Comparison of ENCODE assay signal across 9 cellular contexts in the genomic region with DNA sequence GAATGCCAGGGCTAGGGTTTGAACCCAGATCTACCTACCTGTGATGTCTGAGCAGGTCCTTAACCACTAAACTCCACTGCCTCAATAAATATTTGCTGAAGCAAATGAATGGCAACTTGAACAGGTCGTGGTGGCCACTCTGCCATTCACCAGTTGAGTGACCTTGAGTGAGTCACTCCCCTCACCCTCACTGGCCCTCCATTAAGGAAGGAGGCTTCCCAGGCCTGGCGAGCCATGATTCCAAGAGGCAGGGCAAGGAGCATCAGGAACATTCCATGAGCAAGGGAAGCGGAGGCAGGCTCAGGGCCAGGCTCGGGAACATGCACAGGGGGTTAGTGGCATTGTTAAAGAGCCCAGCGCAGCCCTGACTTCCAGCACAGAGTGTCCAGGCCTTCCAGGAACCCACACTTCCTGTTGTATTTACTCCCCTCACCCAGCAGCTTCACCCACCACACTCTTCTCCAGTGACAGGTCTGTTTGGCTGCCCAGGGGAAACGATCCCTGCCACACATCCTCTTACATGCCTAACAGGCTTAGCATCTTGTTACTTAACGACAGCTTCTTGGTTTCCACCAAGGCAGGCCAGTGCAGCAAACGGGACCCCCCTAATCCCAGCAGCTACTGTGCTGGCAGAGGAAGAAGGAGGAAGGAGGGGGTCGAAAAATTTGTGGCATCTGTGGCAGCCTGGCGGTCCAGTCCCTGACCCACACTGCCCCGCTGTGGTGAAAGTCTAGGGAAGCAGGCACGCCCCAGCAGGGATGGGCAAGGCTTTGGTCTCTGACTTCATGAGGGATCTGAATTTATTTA. TPM values are rescaled to one million over a fixed set of nuclear protein-coding genes. Genes with fewer than 3 reads are reported as not detected.
DNase-seq lines count a peak whose midpoint lies in the region; ATAC-seq and TF ChIP-seq lines count a peak whose summit lies in the region.
"Had no signal": no experiment of that assay in that cellular context is flagged by ENCODE, and none has a peak within 500 bp of the region (broad histone marks: within the 10 kb centered on the region; RNA-seq: fewer than 3 reads in every experiment).

No MANE protein-coding gene starts in this region.

- no peak overlapping the region for H3K4me3 Mint-ChIP-seq in stimulated activated naive B cell treated with anti-CD40 and anti-IgM and Interleukin-4, amounts not matched to agents 10 μg/mL and 1 μg/mL and 100 μg/mL, for 72 hours
- H3K4me3 Mint-ChIP-seq: activated naive CD4-positive, alpha-beta T cell treated with anti-CD3 and anti-CD28 coated beads, Interleukin-2, amount 50 U/mL, for 24 hours had no signal

- H3K27me3 ChIP-seq in NT2/D1 (ENCODE audit: insufficient read depth, insufficient read length) (peaks cover 7% of the 10 kb centered on the region), kidney epithelial cell (ENCODE audit: control insufficient read depth, insufficient read depth, low read length) (no peaks in the 10 kb centered on the region)

- no peaks in the 10 kb centered on the region for H3K4me1 ChIP-seq in NT2/D1 (ENCODE audit: insufficient read depth, insufficient read length)

- peak; percentile 48 to 64 for ATAC-seq in stimulated activated naive B cell treated with anti-CD40 and anti-IgM and Interleukin-4, amounts not matched to agents 10 μg/mL and 1 μg/mL and 100 μg/mL, for 72 hours (replicated peaks)
- ATAC-seq in GM18861 (IDR thresholded peaks at IDR 0.05; ENCODE audit: unreplicated experiment) (no peak), GM21390 (IDR thresholded peaks at IDR 0.05; ENCODE audit: unreplicated experiment) (no peak)

- H3K36me3 ChIP-seq in NT2/D1 (ENCODE audit: insufficient read depth, insufficient read length, low read length) (no peaks in the 10 kb centered on the region), kidney epithelial cell (ENCODE audit: control insufficient read depth, insufficient read depth, low read length) (no peaks in the 10 kb centered on the region)

- H3K27me3 Mint-ChIP-seq in stimulated activated naive B cell treated with anti-CD40 and anti-IgM and Interleukin-4, amounts not matched to agents 10 μg/mL and 1 μg/mL and 100 μg/mL, for 72 hours = peaks cover 39 to 50% of the 10 kb centered on the region in 2 donors

- H3K36me3 Mint-ChIP-seq in stimulated activated naive B cell treated with anti-CD40 and anti-IgM and Interleukin-4, amounts not matched to agents 10 μg/mL and 1 μg/mL and 100 μg/mL, for 72 hours = no peaks in the 10 kb centered on the region
- H3K36me3 Mint-ChIP-seq: activated naive CD4-positive, alpha-beta T cell treated with anti-CD3 and anti-CD28 coated beads, Interleukin-2, amount 50 U/mL, for 24 hours had no signal

- TF ChIP-seq CTCF in 22Rv1 (IDR thresholded peaks at IDR 0.05) (peak; percentile 69), GM12872 (IDR thresholded peaks at IDR 0.05; ENCODE audit: insufficient read depth, low read depth, low read length) (peak; percentile 65), kidney epithelial cell (IDR thresholded peaks at IDR 0.05; ENCODE audit: insufficient read depth, low read length, poor library complexity, severe bottlenecking) (peak; percentile 75)

- peak; percentile 36 for DNase-seq in NT2/D1 (ENCODE audit: low read depth, low spot score)
- DNase-seq in brain pericyte (ENCODE audit: low read depth, low spot score) = peak; percentile 22
- DNase-seq in kidney epithelial cell (ENCODE audit: low read depth) = no peak
- DNase-seq in stimulated activated naive B cell treated with anti-CD40 and anti-IgM and Interleukin-4, amounts not matched to agents 10 μg/mL and 1 μg/mL and 100 μg/mL, for 72 hours = peak; percentile 20

- H3K9me3 Mint-ChIP-seq in stimulated activated naive B cell treated with anti-CD40 and anti-IgM and Interleukin-4, amounts not matched to agents 10 μg/mL and 1 μg/mL and 100 μg/mL, for 72 hours = no peaks in the 10 kb centered on the region
- H3K9me3 Mint-ChIP-seq: activated naive CD4-positive, alpha-beta T cell treated with anti-CD3 and anti-CD28 coated beads, Interleukin-2, amount 50 U/mL, for 24 hours had no signal

- no peak overlapping the region for H3K27ac ChIP-seq in 22Rv1

- H3K4me1 Mint-ChIP-seq in stimulated activated naive B cell treated with anti-CD40 and anti-IgM and Interleukin-4, amounts not matched to agents 10 μg/mL and 1 μg/mL and 100 μg/mL, for 72 hours = peaks cover 2 to 7% of the 10 kb centered on the region in 2 donors
- H3K4me1 Mint-ChIP-seq: activated naive CD4-positive, alpha-beta T cell treated with anti-CD3 and anti-CD28 coated beads, Interleukin-2, amount 50 U/mL, for 24 hours had no signal

- no peak overlapping the region for H3K9ac ChIP-seq in NT2/D1 (ENCODE audit: insufficient read length, low read depth)

- H3K9me3 ChIP-seq in NT2/D1 (ENCODE audit: insufficient read depth, low read length) = no peaks in the 10 kb centered on the region

- H3K4me3 ChIP-seq in NT2/D1 (ENCODE audit: insufficient read length, low read depth) (no peak overlapping the region), kidney epithelial cell (ENCODE audit: low read depth, low read length) (no peak overlapping the region)

- H3K27ac Mint-ChIP-seq in stimulated activated naive B cell treated with anti-CD40 and anti-IgM and Interleukin-4, amounts not matched to agents 10 μg/mL and 1 μg/mL and 100 μg/mL, for 72 hours = no peak overlapping the region
- H3K27ac Mint-ChIP-seq: activated naive CD4-positive, alpha-beta T cell treated with anti-CD3 and anti-CD28 coated beads, Interleukin-2, amount 50 U/mL, for 24 hours had no signal

RNA-seq across cellular contexts. Expression of gene TTC1, which starts 43.7 kb away (rescaled TPM):
- total RNA-seq in kidney epithelial cell = 62.7 and 65.4 TPM in 2 replicates

RNA-seq across cellular contexts. Expression of gene ADRA1B, which starts 49.0 kb away (rescaled TPM):
- 2.2 and 2.9 TPM in 2 replicates for total RNA-seq in kidney epithelial cell

Comparison
In these comparisons a context has a peak if more than half of its experiments do, and no peak if none do; other contexts are left out.
1. ATAC-seq: peak in stimulated activated naive B cell treated with anti-CD40 and anti-IgM and Interleukin-4, amounts not matched to agents 10 μg/mL and 1 μg/mL and 100 μg/mL, for 72 hours (2 of 2); none in GM18861 (single experiment) and GM21390 (single experiment).
2. Peak in every context shown above with its lines, with median percentiles within 50 percentile points of each other: CTCF ChIP-seq.